ENCODE assay signal across 10 cellular contexts in the genomic region with DNA sequence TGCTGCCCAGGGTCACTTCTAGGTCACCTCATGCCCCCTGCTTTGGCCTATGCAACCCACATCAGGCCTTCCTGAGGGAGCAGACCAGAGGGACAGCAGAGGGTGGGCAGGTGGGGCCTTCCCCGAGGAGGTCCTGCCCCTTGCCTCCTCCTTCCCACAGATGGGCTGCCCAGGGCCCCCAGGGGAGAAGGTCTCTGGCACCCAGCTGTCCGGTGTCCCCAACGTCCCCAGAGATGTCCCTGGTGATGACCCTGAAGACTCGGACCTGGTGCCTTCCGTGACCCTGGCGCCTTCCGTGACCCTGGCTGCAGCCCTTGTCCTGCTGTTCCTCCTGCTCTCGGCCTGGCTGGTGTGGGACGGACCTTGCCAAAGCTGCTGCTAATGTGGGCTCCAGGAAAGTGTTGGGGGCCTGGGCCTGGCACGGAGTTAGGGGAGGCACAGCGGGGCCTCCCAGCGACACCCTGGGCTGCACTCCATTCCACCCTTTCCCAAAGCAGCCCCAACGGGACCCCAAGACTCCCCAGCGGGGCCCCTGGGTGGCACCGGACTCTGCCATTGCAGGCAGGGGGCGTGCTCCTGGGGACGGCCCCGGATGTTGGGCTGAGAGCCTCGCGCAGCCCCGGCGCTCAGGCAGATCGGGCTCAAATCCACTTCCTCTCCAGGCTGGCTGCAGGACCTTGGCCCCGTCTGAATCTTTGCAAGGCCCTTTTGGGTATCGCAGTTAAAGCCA. TPM values are rescaled to one million over a fixed set of nuclear protein-coding genes. Genes with fewer than 3 reads are reported as not detected.
DNase-seq lines count a peak whose midpoint lies in the region; ATAC-seq and TF ChIP-seq lines count a peak whose summit lies in the region.
"Had no signal": no experiment of that assay in that cellular context is flagged by ENCODE, and none has a peak within 500 bp of the region (broad histone marks: within the 10 kb centered on the region; RNA-seq: fewer than 3 reads in every experiment).

No MANE protein-coding gene starts in this region.

- no peak overlapping the region for H3K27ac ChIP-seq in SK-N-SH (ENCODE audit: low read depth in 2 of 2, low read length in 1 of 2)
- no peak overlapping the region for H3K27ac ChIP-seq in naive thymus-derived CD4-positive, alpha-beta T cell (ENCODE audit: low read depth, low read length)
- H3K27ac ChIP-seq: transverse colon had no signal

- no peak for TF ChIP-seq RAD21 in SK-N-SH (IDR thresholded peaks at IDR 0.05; ENCODE audit: low read length)

- WGBS in SK-N-SH (ENCODE audit: low lambda C conversion rate), result no CpG with 5 or more reads among the region's 25 CpGs

- no peaks in the 10 kb centered on the region for H4K20me1 ChIP-seq in SK-N-SH (ENCODE audit: insufficient read depth)

- no peak overlapping the region for H3K27ac Mint-ChIP-seq in activated T-helper 17 cell treated with anti-CD3 and anti-CD28 coated beads, Interleukin-2, amount 50 U/mL, for 72 hours
- peak overlapping the region in 1 of 9 donors; percentile 50 for H3K27ac Mint-ChIP-seq in naive thymus-derived CD4-positive, alpha-beta T cell

- ATAC-seq in SK-N-SH treated with all-trans-retinoic acid at 6 μM for 48 hours (peak; percentile 10; the same call in 2 of the 3 replicates), GM18505 (IDR thresholded peaks at IDR 0.05; ENCODE audit: unreplicated experiment) (no peak)
- peak; percentile 7 for ATAC-seq in activated T-helper 17 cell treated with anti-CD3 and anti-CD28 coated beads, Interleukin-2, amount 50 U/mL, for 72 hours (replicated peaks)
- no peak for ATAC-seq in naive thymus-derived CD4-positive, alpha-beta T cell

- TF ChIP-seq CTCF in SK-N-SH (IDR thresholded peaks at IDR 0.05), result no peak

- H3K4me1 ChIP-seq in SK-N-SH (ENCODE audit: control insufficient read depth in 1 of 2, insufficient read depth in 2 of 2, low read depth in 1 of 2, low read length in 1 of 2), result peaks cover 0 to 12% of the 10 kb centered on the region in 2 experiments; a peak in 1 of 4 replicates
- H3K4me1 ChIP-seq in naive thymus-derived CD4-positive, alpha-beta T cell (ENCODE audit: control insufficient read depth in 2 of 2, insufficient read depth in 2 of 2, low read length in 2 of 2), result peaks cover 3 to 5% of the 10 kb centered on the region in 2 donors

- H3K9me2 ChIP-seq in SK-N-SH, result no peaks in the 10 kb centered on the region

- no peak overlapping the region for H3K4me3 ChIP-seq in SK-N-SH (ENCODE audit: low read depth in 2 of 2, low read length in 1 of 2)
- no peak overlapping the region for H3K4me3 ChIP-seq in naive thymus-derived CD4-positive, alpha-beta T cell (ENCODE audit: low read length)
- H3K4me3 ChIP-seq: transverse colon had no signal

- H2AFZ ChIP-seq in SK-N-SH (ENCODE audit: low read depth), result no peak overlapping the region

- no peak for TF ChIP-seq POLR2A in GM18505 (IDR thresholded peaks at IDR 0.05; ENCODE audit: borderline replicate concordance, extremely low read depth, insufficient read depth, insufficient read length)

- H3F3A ChIP-seq in SK-N-SH (replicated peaks; ENCODE audit: insufficient read depth), result no peaks in the 10 kb centered on the region

- H3K4me1 Mint-ChIP-seq in activated T-helper 17 cell treated with anti-CD3 and anti-CD28 coated beads, Interleukin-2, amount 50 U/mL, for 72 hours, result no peaks in the 10 kb centered on the region
- H3K4me1 Mint-ChIP-seq in naive thymus-derived CD4-positive, alpha-beta T cell, result peaks cover 0 to 7% (median 6%) of the 10 kb centered on the region in 7 donors

- H3K27me3 Mint-ChIP-seq in activated T-helper 17 cell treated with anti-CD3 and anti-CD28 coated beads, Interleukin-2, amount 50 U/mL, for 72 hours, result no peaks in the 10 kb centered on the region
- H3K27me3 Mint-ChIP-seq in naive thymus-derived CD4-positive, alpha-beta T cell, result peaks cover 0 to 5% (median 0%) of the 10 kb centered on the region in 5 donors

- CTCF ChIA-PET in SK-N-SH (lab: Yijun Ruan, JAX), result interaction anchor here (0.8 to 3.9 kb wide), 32 partner anchors 8 to 464 kb away, joined by 3 to 23 read pairs (median 5); partner anchors contain the start of genes SURF1 and SURF2
- CTCF ChIA-PET in naive thymus-derived CD4-positive, alpha-beta T cell (lab: Charles Lee), result interaction anchor here (1.0 to 5.0 kb wide), 5 partner anchors 10 to 299 kb away, joined by 4 to 33 read pairs (median 10); no protein-coding TSS in a partner anchor

- H3K4me3 Mint-ChIP-seq in activated T-helper 17 cell treated with anti-CD3 and anti-CD28 coated beads, Interleukin-2, amount 50 U/mL, for 72 hours, result no peak overlapping the region
- H3K4me3 Mint-ChIP-seq in naive thymus-derived CD4-positive, alpha-beta T cell, result peak overlapping the region in 3 of 10 donors; percentile 14 to 49 (median 35)

- no peaks in the 10 kb centered on the region for H3K79me2 ChIP-seq in SK-N-SH (ENCODE audit: insufficient read depth)

- H3K36me3 ChIP-seq in SK-N-SH (replicated peaks in 1 of 2; ENCODE audit: control insufficient read depth in 1 of 2, insufficient read depth in 2 of 2, low read length in 1 of 2), result no peaks in the 10 kb centered on the region
- no peaks in the 10 kb centered on the region for H3K36me3 ChIP-seq in naive thymus-derived CD4-positive, alpha-beta T cell (ENCODE audit: control insufficient read depth in 2 of 3, insufficient read depth in 3 of 3, low read length in 3 of 3)
- H3K36me3 ChIP-seq: transverse colon had no signal

- POLR2A ChIA-PET in SK-N-SH (lab: Yijun Ruan, JAX), result interaction anchor here (0.8 kb wide), 1 partner anchor 150 kb away, joined by 3 read pairs; the partner anchor contains the start of gene DBH
- POLR2A ChIA-PET in naive thymus-derived CD4-positive, alpha-beta T cell (lab: Charles Lee), result interaction anchor here (1.5 kb wide), 1 partner anchor 217 kb away, joined by 4 read pairs; no protein-coding TSS in a partner anchor

- no peak overlapping the region for H3K9ac ChIP-seq in SK-N-SH

- no peaks in the 10 kb centered on the region for H3K36me3 Mint-ChIP-seq in activated T-helper 17 cell treated with anti-CD3 and anti-CD28 coated beads, Interleukin-2, amount 50 U/mL, for 72 hours (ENCODE audit: low read depth)
- H3K36me3 Mint-ChIP-seq in naive thymus-derived CD4-positive, alpha-beta T cell, result no peaks in the 10 kb centered on the region

- no peaks in the 10 kb centered on the region for H3K27me3 ChIP-seq in SK-N-SH (ENCODE audit: insufficient read depth)
- no peaks in the 10 kb centered on the region for H3K27me3 ChIP-seq in naive thymus-derived CD4-positive, alpha-beta T cell (ENCODE audit: control insufficient read depth in 2 of 2, insufficient read depth in 2 of 2, low read length in 2 of 2)

- H3K4me2 ChIP-seq in SK-N-SH, result no peak overlapping the region

- intact Hi-C loops in posterior vena cava (cut with DNase I), result loop anchor here (5.0 kb wide), 2 partner anchors 78 to 298 kb away; no protein-coding TSS in a partner anchor
- intact Hi-C loops in naive thymus-derived CD4-positive, alpha-beta T cell (cut with micrococcal nuclease), result loop anchor here (1.0 to 5.0 kb wide), 6 partner anchors 79 to 338 kb away; partner anchors contain the start of genes SURF1 (in 1 of the 2) and SURF2 (in 1 of the 2)

- H3K9me3 Mint-ChIP-seq in activated T-helper 17 cell treated with anti-CD3 and anti-CD28 coated beads, Interleukin-2, amount 50 U/mL, for 72 hours, result no peaks in the 10 kb centered on the region
- H3K9me3 Mint-ChIP-seq in naive thymus-derived CD4-positive, alpha-beta T cell, result no peaks in the 10 kb centered on the region

- H3K9me3 ChIP-seq in SK-N-SH, result no peaks in the 10 kb centered on the region
- no peaks in the 10 kb centered on the region for H3K9me3 ChIP-seq in naive thymus-derived CD4-positive, alpha-beta T cell (ENCODE audit: control insufficient read depth in 2 of 3, low read length in 3 of 3)
- H3K9me3 ChIP-seq: transverse colon had no signal

- no peak for TF ChIP-seq EP300 in SK-N-SH (IDR thresholded peaks at IDR 0.05; ENCODE audit: borderline replicate concordance in 1 of 2, low read depth in 1 of 2, low read length in 1 of 2)

- DNase-seq in SK-N-SH, result no peak
- peak; percentile 66 for DNase-seq in HuH-7 (ENCODE audit: low spot score)
- DNase-seq in posterior vena cava (ENCODE audit: low spot score), result peak; percentile 71
- no peak for DNase-seq in naive thymus-derived CD4-positive, alpha-beta T cell
- DNase-seq in ecto neural progenitor cell (ENCODE audit: low spot score), result no peak

RNA-seq across cellular contexts. Expression of gene SLC2A6, which starts 6.8 kb away (rescaled TPM):
- polyA plus RNA-seq in SK-N-SH (2012; rRNA removed), result 5.2 and 7.7 TPM in 2 replicates
- polyA plus RNA-seq in SK-N-SH (2012; cell fraction: cytosol; rRNA removed), result 2.2 and 4.1 TPM in 2 replicates
- 11.1 and 14.3 TPM in 2 replicates for polyA plus RNA-seq in SK-N-SH (2012; cell fraction: nucleus; rRNA removed)
- total RNA-seq in activated T-helper 17 cell treated with anti-CD3 and anti-CD28 coated beads, Interleukin-2, amount 50 U/mL, for 72 hours, result 1 to 10 TPM; 1.2 to 1.4 TPM
- 1 to 10 TPM; 3.2 to 4.0 TPM for total RNA-seq in posterior vena cava
- total RNA-seq in naive thymus-derived CD4-positive, alpha-beta T cell, result 10 to 100 TPM in 1 of 5 experiments, 1 to 10 TPM in 4; 2.4 to 34.7 (median 3.6) TPM
- 1 to 10 TPM; 2.6 TPM for polyA plus RNA-seq in naive thymus-derived CD4-positive, alpha-beta T cell

RNA-seq across cellular contexts. Expression of gene CACFD1, which starts 25.9 kb away (rescaled TPM):
- polyA plus RNA-seq in SK-N-SH (2012; rRNA removed), result 15.2 and 16.8 TPM in 2 replicates
- 5.8 and 10.5 TPM in 2 replicates for polyA plus RNA-seq in SK-N-SH (2012; cell fraction: cytosol; rRNA removed)
- polyA plus RNA-seq in SK-N-SH (2012; cell fraction: nucleus; rRNA removed), result 44.0 and 46.4 TPM in 2 replicates
- 1 to 10 TPM in 1 of 2 donors, under 1 TPM in 1; 0.41 to 3.0 TPM for total RNA-seq in activated T-helper 17 cell treated with anti-CD3 and anti-CD28 coated beads, Interleukin-2, amount 50 U/mL, for 72 hours
- 10 to 100 TPM; 11.7 to 13.4 TPM for total RNA-seq in posterior vena cava
- total RNA-seq in naive thymus-derived CD4-positive, alpha-beta T cell, result 1 to 10 TPM in 4 of 5 experiments, under 1 TPM in 1; 0.56 to 4.7 (median 3.1) TPM
- polyA plus RNA-seq in naive thymus-derived CD4-positive, alpha-beta T cell, result 1 to 10 TPM; 2.5 to 3.7 TPM

RNA-seq across cellular contexts. Expression of gene MYMK, which starts 39.1 kb away (rescaled TPM):
- not detected in 2 replicates for polyA plus RNA-seq in SK-N-SH (2012; rRNA removed)
- polyA plus RNA-seq in SK-N-SH (2012; cell fraction: cytosol; rRNA removed), result not detected in 2 replicates
- polyA plus RNA-seq in SK-N-SH (2012; cell fraction: nucleus; rRNA removed), result not detected in 2 replicates
- not detected for total RNA-seq in activated T-helper 17 cell treated with anti-CD3 and anti-CD28 coated beads, Interleukin-2, amount 50 U/mL, for 72 hours
- total RNA-seq in posterior vena cava, result not detected
- total RNA-seq in naive thymus-derived CD4-positive, alpha-beta T cell, result not detected
- not detected for polyA plus RNA-seq in naive thymus-derived CD4-positive, alpha-beta T cell
- total RNA-seq: dermis microvascular lymphatic vessel endothelial cell, transverse colon had no signal

RNA-seq across cellular contexts. Expression of gene ADAMTSL2, which starts 48.8 kb away (rescaled TPM):
- polyA plus RNA-seq in SK-N-SH (2012; rRNA removed), result 0.21 and 0.31 TPM in 2 replicates
- polyA plus RNA-seq in SK-N-SH (2012; cell fraction: cytosol; rRNA removed), result 0.08 and 0.28 TPM in 2 replicates
- polyA plus RNA-seq in SK-N-SH (2012; cell fraction: nucleus; rRNA removed), result 0.27 and 0.68 TPM in 2 replicates
- total RNA-seq in activated T-helper 17 cell treated with anti-CD3 and anti-CD28 coated beads, Interleukin-2, amount 50 U/mL, for 72 hours, result not detected
- 10 to 100 TPM in 1 of 2 donors, 1 to 10 TPM in 1; 5.5 to 11.3 TPM for total RNA-seq in posterior vena cava
- 1 to 10 TPM in 1 of 5 experiments, under 1 TPM in 3, not detected in 1; 0.69 to 2.7 (median 0.81) TPM for total RNA-seq in naive thymus-derived CD4-positive, alpha-beta T cell
- polyA plus RNA-seq in naive thymus-derived CD4-positive, alpha-beta T cell, result under 1 TPM; 0.16 to 0.19 TPM

Comparison
In these comparisons a context has a peak if more than half of its experiments do, and no peak if none do; other contexts are left out.
1. ATAC-seq: peak in SK-N-SH treated with all-trans-retinoic acid at 6 μM for 48 hours (single experiment) and activated T-helper 17 cell treated with anti-CD3 and anti-CD28 coated beads, Interleukin-2, amount 50 U/mL, for 72 hours (single experiment); none in GM18505 (single experiment) and naive thymus-derived CD4-positive, alpha-beta T cell (single experiment).
2. DNase-seq: peak in HuH-7 (single experiment) and posterior vena cava (single experiment); none in SK-N-SH (single experiment), naive thymus-derived CD4-positive, alpha-beta T cell (0 of 9) and ecto neural progenitor cell (single experiment).